In genomic region chrX:123899701-123900100, GRCh38 we compare ENCODE assay signal across 20 cellular contexts. TPM values are rescaled to one million over a fixed set of nuclear protein-coding genes. Genes with fewer than 3 reads are reported as not detected.
A peak's percentile ranks its signal among the peaks of the same experiment; 100 is the strongest.
DNase-seq lines count a peak whose midpoint lies in the region; ATAC-seq and TF ChIP-seq lines count a peak whose summit lies in the region.
"Had no signal": no experiment of that assay in that cellular context is flagged by ENCODE, and none has a peak within 500 bp of the region (broad histone marks: within the 10 kb centered on the region; RNA-seq: fewer than 3 reads in every experiment).

No MANE protein-coding gene starts in this region.

- no peak overlapping the region for H3K18ac ChIP-seq in IMR-90 (ENCODE audit: low read depth, low read length)

- H3K23ac ChIP-seq in IMR-90 (ENCODE audit: low read depth, low read length), result no peak overlapping the region

- H3K36me3 Mint-ChIP-seq in activated naive CD4-positive, alpha-beta T cell treated with anti-CD3 and anti-CD28 coated beads, Interleukin-2, amount 50 U/mL, for 24 hours, result no peaks in the 10 kb centered on the region

- H3K4me2 ChIP-seq in IMR-90 (ENCODE audit: low read depth, low read length), result no peak overlapping the region

- H3K27ac Mint-ChIP-seq in activated naive CD4-positive, alpha-beta T cell treated with anti-CD3 and anti-CD28 coated beads, Interleukin-2, amount 50 U/mL, for 24 hours, result peak overlapping the region; percentile 30
- H3K27ac Mint-ChIP-seq: activated CD4-positive, alpha-beta T cell treated with anti-CD3 and anti-CD28 coated beads, Interleukin-2, amount 10 ng/mL, durations not matched to agents 7 days and 5 days; CD4-positive, alpha-beta T cell; memory B cell; naive thymus-derived CD4-positive, alpha-beta T cell had no signal

- no peak overlapping the region for H4K8ac ChIP-seq in IMR-90 (ENCODE audit: low read depth in 2 of 2, low read length in 2 of 2)

- intact Hi-C loops in IMR-90 (cut with micrococcal nuclease), result no loop called here
- intact Hi-C loops in sigmoid colon (cut with DNase I), result no loop called here

- no peak for DNase-seq in activated naive CD4-positive, alpha-beta T cell (lab: John Stamatoyannopoulos, UW)
- DNase-seq in IMR-90, result peak; percentile 28
- DNase-seq in dermis blood vessel endothelial cell, result peak; percentile 37
- DNase-seq in stromal cell of bone marrow (ENCODE audit: low read depth), result peak; percentile 33
- no peak for DNase-seq in SJCRH30
- DNase-seq in sigmoid colon, result no peak
- DNase-seq: activated CD4-positive, alpha-beta T cell treated with anti-CD3 and anti-CD28 coated beads, Interleukin-2, amount 10 ng/mL, durations not matched to agents 7 days and 5 days; activated CD8-positive, alpha-beta memory T cell treated with anti-CD3 and anti-CD28 coated beads, Interleukin-2, amount 50 U/mL, for 48 hours; activated naive CD4-positive, alpha-beta T cell treated with Interleukin-2 at 50 U/mL for 16 hours; CD4-positive, alpha-beta T cell; colonic mucosa; foreskin melanocyte; kidney; naive thymus-derived CD4-positive, alpha-beta T cell; NCI-H2029; NCI-H510A treated with DMSO at 0.1 percent for 48 hours; pancreas had no signal

- dilution Hi-C loops in IMR-90 (cut with HindIII; ENCODE audit: low sequenced_read_pairs, unreplicated experiment), result no loop called here

- no peak overlapping the region for H3K4ac ChIP-seq in IMR-90 (ENCODE audit: low read depth, low read length)

- H2AK9ac ChIP-seq in IMR-90 (replicated peaks; ENCODE audit: low read depth, low read length, poor library complexity), result no peak overlapping the region

- TF ChIP-seq CTCF in IMR-90 (conservative IDR thresholded peaks at IDR 0.05; ENCODE audit: low read depth, low read length) (no peak), sigmoid colon (IDR thresholded peaks at IDR 0.05) (no peak)

- CTCF ChIA-PET in IMR-90 (lab: Yijun Ruan, JAX), result interaction anchor here (1.2 kb wide), 1 partner anchor 66 kb away, joined by 3 read pairs; no protein-coding TSS in a partner anchor

- no peak for TF ChIP-seq RAD21 in IMR-90 (IDR thresholded peaks at IDR 0.05; ENCODE audit: low read length)

- H3K4me1 Mint-ChIP-seq in activated naive CD4-positive, alpha-beta T cell treated with anti-CD3 and anti-CD28 coated beads, Interleukin-2, amount 50 U/mL, for 24 hours, result peaks cover 8% of the 10 kb centered on the region
- H3K4me1 Mint-ChIP-seq: activated CD4-positive, alpha-beta T cell treated with anti-CD3 and anti-CD28 coated beads, Interleukin-2, amount 10 ng/mL, durations not matched to agents 7 days and 5 days had no signal

- H3K27me3 Mint-ChIP-seq in activated naive CD4-positive, alpha-beta T cell treated with anti-CD3 and anti-CD28 coated beads, Interleukin-2, amount 50 U/mL, for 24 hours, result no peaks in the 10 kb centered on the region
- H3K27me3 Mint-ChIP-seq: activated CD4-positive, alpha-beta T cell treated with anti-CD3 and anti-CD28 coated beads, Interleukin-2, amount 10 ng/mL, durations not matched to agents 7 days and 5 days; CD4-positive, alpha-beta T cell; memory B cell; naive thymus-derived CD4-positive, alpha-beta T cell had no signal

- H2BK20ac ChIP-seq in IMR-90 (ENCODE audit: low read depth, low read length), result no peak overlapping the region

- H3K79me1 ChIP-seq in IMR-90 (ENCODE audit: low read depth in 1 of 2, low read length in 2 of 2), result no peaks in the 10 kb centered on the region; a peak in 1 of 4 replicates

- BruUV-seq in IMR-90 (replicated peaks; lab: Mats Ljungman, UMichigan), result no TSS peak

- ATAC-seq in IMR-90 (ENCODE audit: low read depth) (no peak; the same call in 1 of the 2 replicates), HG02763 (IDR thresholded peaks at IDR 0.05; ENCODE audit: unreplicated experiment) (no peak)
- ATAC-seq: naive thymus-derived CD4-positive, alpha-beta T cell; pancreas had no signal

- POLR2A ChIA-PET in IMR-90 (lab: Charles Lee; ENCODE audit: unreplicated experiment), result interaction anchor here (0.6 kb wide), 1 partner anchor 92 kb away, joined by 4 read pairs; no protein-coding TSS in a partner anchor

- H3K14ac ChIP-seq in IMR-90 (replicated peaks; ENCODE audit: low read depth, low read length), result no peak overlapping the region

- H2BK5ac ChIP-seq in IMR-90 (ENCODE audit: low read depth, low read length, poor library complexity, severe bottlenecking), result no peak overlapping the region

- TF ChIP-seq EP300 in sigmoid colon (IDR thresholded peaks at IDR 0.05), result no peak

- no peak overlapping the region for H3K9ac ChIP-seq in IMR-90 (ENCODE audit: low read depth, low read length)

- no CpG with 5 or more reads among the region's 3 CpGs for WGBS in IMR-90 (ENCODE audit: extremely low coverage in 2 of 2, insufficient read length in 1 of 2), 2 experiments
- WGBS in sigmoid colon, 2 donors, result 72 to 84% methylated on average over 3 of the region's 3 CpGs

- H3K4me3 ChIP-seq in IMR-90 (ENCODE audit: insufficient read depth, low read depth, low read length), result no peak overlapping the region
- no peak overlapping the region for H3K4me3 ChIP-seq in SJCRH30
- no peak overlapping the region for H3K4me3 ChIP-seq in sigmoid colon
- H3K4me3 ChIP-seq: colonic mucosa, pancreas had no signal

- H3K4me1 ChIP-seq in IMR-90 (ENCODE audit: control insufficient read depth, insufficient read depth, low read length) (no peaks in the 10 kb centered on the region), SJCRH30 (no peaks in the 10 kb centered on the region), sigmoid colon (no peaks in the 10 kb centered on the region)
- H3K4me1 ChIP-seq: colonic mucosa, pancreas had no signal

- H2BK15ac ChIP-seq in IMR-90 (ENCODE audit: low read depth, low read length), result no peak overlapping the region

- H4K20me1 ChIP-seq in IMR-90 (ENCODE audit: insufficient read depth, low read length), result no peaks in the 10 kb centered on the region

- H3K27ac ChIP-seq in IMR-90 (ENCODE audit: insufficient read depth, low read length) (no peak overlapping the region), SJCRH30 (no peak overlapping the region), sigmoid colon (no peak overlapping the region)
- H3K27ac ChIP-seq: colonic mucosa, pancreas had no signal

- no peak overlapping the region for H2BK120ac ChIP-seq in IMR-90 (ENCODE audit: low read depth, low read length)

- H3K27me3 ChIP-seq in IMR-90 (ENCODE audit: control insufficient read depth, insufficient read depth, low read length) (no peaks in the 10 kb centered on the region), SJCRH30 (no peaks in the 10 kb centered on the region), sigmoid colon (no peaks in the 10 kb centered on the region)
- H3K27me3 ChIP-seq: colonic mucosa, pancreas had no signal

- TF ChIP-seq POLR2A in IMR-90 (IDR thresholded peaks at IDR 0.05; ENCODE audit: low read depth, low read length) (no peak), sigmoid colon (IDR thresholded peaks at IDR 0.05) (no peak)

- H4K5ac ChIP-seq in IMR-90 (ENCODE audit: low read depth, low read length), result no peak overlapping the region

- H3K9me3 Mint-ChIP-seq in activated naive CD4-positive, alpha-beta T cell treated with anti-CD3 and anti-CD28 coated beads, Interleukin-2, amount 50 U/mL, for 24 hours, result no peaks in the 10 kb centered on the region
- H3K9me3 Mint-ChIP-seq: activated CD4-positive, alpha-beta T cell treated with anti-CD3 and anti-CD28 coated beads, Interleukin-2, amount 10 ng/mL, durations not matched to agents 7 days and 5 days; CD4-positive, alpha-beta T cell; memory B cell; naive thymus-derived CD4-positive, alpha-beta T cell had no signal

- H2AK5ac ChIP-seq in IMR-90 (ENCODE audit: low read depth, low read length), result no peak overlapping the region

- H3K56ac ChIP-seq in IMR-90 (ENCODE audit: extremely low read depth, insufficient read depth, low read length), result no peak overlapping the region

- no peak overlapping the region for H4K91ac ChIP-seq in IMR-90 (ENCODE audit: insufficient read depth, low read depth, low read length)

- H3K36me3 ChIP-seq in IMR-90 (ENCODE audit: control insufficient read depth, insufficient read depth, low read length), result peaks cover 10% of the 10 kb centered on the region
- peaks cover 57% of the 10 kb centered on the region for H3K36me3 ChIP-seq in SJCRH30
- H3K36me3 ChIP-seq in sigmoid colon, result peaks cover 0 to 31% (median under 1%) of the 10 kb centered on the region in 4 donors
- H3K36me3 ChIP-seq: colonic mucosa, pancreas had no signal

- in situ Hi-C loops in IMR-90 (cut with MboI; ENCODE audit: low sequenced_read_pairs), result no loop called here

- no peak overlapping the region for H3K4me3 Mint-ChIP-seq in activated naive CD4-positive, alpha-beta T cell treated with anti-CD3 and anti-CD28 coated beads, Interleukin-2, amount 50 U/mL, for 24 hours
- H3K4me3 Mint-ChIP-seq: activated CD4-positive, alpha-beta T cell treated with anti-CD3 and anti-CD28 coated beads, Interleukin-2, amount 10 ng/mL, durations not matched to agents 7 days and 5 days; CD4-positive, alpha-beta T cell; memory B cell; naive thymus-derived CD4-positive, alpha-beta T cell had no signal

- H2AFZ ChIP-seq in IMR-90 (replicated peaks; ENCODE audit: low read length, poor library complexity), result no peak overlapping the region

- H3K9me3 ChIP-seq in IMR-90 (ENCODE audit: control insufficient read depth, insufficient read depth, low read length), result no peaks in the 10 kb centered on the region
- no peaks in the 10 kb centered on the region for H3K9me3 ChIP-seq in SJCRH30 (replicated peaks)
- no peaks in the 10 kb centered on the region for H3K9me3 ChIP-seq in sigmoid colon
- H3K9me3 ChIP-seq: colonic mucosa, pancreas had no signal

- H3K9me1 ChIP-seq in IMR-90 (ENCODE audit: insufficient read depth, low read length), result no peaks in the 10 kb centered on the region

TF ChIP-seq in IMR-90, 13 proteins besides CTCF, POLR2A, EP300 and RAD21 (continues in another document):
- TF ChIP-seq MAFK (IDR thresholded peaks at IDR 0.05; ENCODE audit: low read depth, low read length), result no peak
- TF ChIP-seq FOS (IDR thresholded peaks at IDR 0.05; ENCODE audit: low read depth, low read length), result no peak
- TF ChIP-seq MAZ (IDR thresholded peaks at IDR 0.05; ENCODE audit: borderline replicate concordance, low read depth, low read length), result no peak

RNA-seq across cellular contexts. Expression of gene XIAP, which starts 39.8 kb away (rescaled TPM):
- 17.4 and 30.0 TPM in 2 replicates for total RNA-seq in IMR-90 (2012; rRNA removed)
- polyA plus RNA-seq in IMR-90 (2012; rRNA removed), result 8.1 and 8.9 TPM in 2 replicates
- polyA plus RNA-seq in IMR-90 (2012; cell fraction: cytosol; rRNA removed), result 3.2 and 5.2 TPM in 2 replicates
- 3.6 and 14.6 TPM in 2 replicates for polyA plus RNA-seq in IMR-90 (2012; cell fraction: nucleus; rRNA removed; ENCODE audit: low replicate concordance)
- 41.5 and 50.1 TPM in 2 replicates for total RNA-seq in dermis blood vessel endothelial cell
- total RNA-seq in SJCRH30 (2014; rRNA removed; shearing (Covaris generic)), result 56.0 and 60.1 TPM in 2 replicates
- total RNA-seq in sigmoid colon, result 10 to 100 TPM; 28.3 to 42.1 (median 33.0) TPM
- 10 to 100 TPM; 19.2 to 24.0 (median 20.5) TPM for polyA plus RNA-seq in sigmoid colon

Comparison
In these comparisons a context has a peak if more than half of its experiments do, and no peak if none do; other contexts are left out.
1. DNase-seq: peak in IMR-90 (single experiment), dermis blood vessel endothelial cell (single experiment) and stromal cell of bone marrow (single experiment); none in activated naive CD4-positive, alpha-beta T cell (0 of 4), SJCRH30 (0 of 2) and sigmoid colon (single experiment).